In genomic region chr3:108489776-108490175, GRCh38 we compare ENCODE assay signal across 1 cellular context.
TF ChIP-seq lines count a peak whose summit lies in the region.

No MANE protein-coding gene starts in this region.

TF ChIP-seq in Ishikawa, 13 proteins besides CTCF, POLR2A, EP300 and RAD21 (continued from another document):
- TF ChIP-seq, protein P1, sequence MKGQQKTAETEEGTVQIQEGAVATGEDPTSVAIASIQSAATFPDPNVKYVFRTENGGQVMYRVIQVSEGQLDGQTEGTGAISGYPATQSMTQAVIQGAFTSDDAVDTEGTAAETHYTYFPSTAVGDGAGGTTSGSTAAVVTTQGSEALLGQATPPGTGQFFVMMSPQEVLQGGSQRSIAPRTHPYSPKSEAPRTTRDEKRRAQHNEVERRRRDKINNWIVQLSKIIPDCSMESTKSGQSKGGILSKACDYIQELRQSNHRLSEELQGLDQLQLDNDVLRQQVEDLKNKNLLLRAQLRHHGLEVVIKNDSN (IDR thresholded peaks at IDR 0.05) = no peak
- TF ChIP-seq NFIC (IDR thresholded peaks at IDR 0.05) = no peak
